22 cellular contexts compared by ENCODE assay signal in the genomic region with DNA sequence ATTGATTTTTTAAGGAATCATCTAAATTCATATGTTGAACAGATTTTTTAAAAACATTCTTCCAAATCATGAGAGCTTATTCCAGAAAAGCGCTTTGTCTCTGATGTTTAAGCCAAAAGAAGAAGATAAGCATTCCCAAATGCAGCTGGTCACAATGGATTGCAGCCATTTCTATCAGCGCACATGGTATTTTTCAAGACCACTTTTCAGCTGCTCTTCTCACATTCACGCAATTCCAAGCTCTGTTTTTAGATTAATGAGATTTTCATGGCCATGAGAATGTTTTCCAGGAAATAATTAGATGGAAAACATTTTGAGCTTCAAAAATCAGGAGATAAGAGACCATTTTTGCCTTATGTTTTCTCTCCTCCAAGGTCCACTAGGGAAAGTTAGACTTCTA. TPM values are rescaled to one million over a fixed set of nuclear protein-coding genes. Genes with fewer than 3 reads are reported as not detected.
DNase-seq lines count a peak whose midpoint lies in the region; ATAC-seq and TF ChIP-seq lines count a peak whose summit lies in the region.
"Had no signal": no experiment of that assay in that cellular context is flagged by ENCODE, and none has a peak within 500 bp of the region (broad histone marks: within the 10 kb centered on the region; RNA-seq: fewer than 3 reads in every experiment).

No MANE protein-coding gene starts in this region.

- peaks cover 27% of the 10 kb centered on the region for H3K4me1 Mint-ChIP-seq in brain
- peaks cover 13% of the 10 kb centered on the region for H3K4me1 Mint-ChIP-seq in mesothelial cell of epicardium
- H3K4me1 Mint-ChIP-seq in activated T-cell treated with anti-CD3 and anti-CD28 coated beads, Interleukin-2, amount 50 U/mL, for 24 hours (ENCODE audit: low read depth): no peaks in the 10 kb centered on the region

- DNase-seq in SK-N-SH: peak; percentile 44
- DNase-seq in mesothelial cell of epicardium (ENCODE audit: low spot score in 2 of 2, unreplicated experiment in 2 of 2): no peak
- DNase-seq in smooth muscle cell (lab: John Stamatoyannopoulos, UW; ENCODE audit: unreplicated experiment): no peak
- no peak for DNase-seq in activated T-cell treated with anti-CD3 and anti-CD28 coated beads, Interleukin-2, amount 50 U/mL, for 24 hours
- DNase-seq in superior temporal gyrus (ENCODE audit: extremely low spot score): no peak
- DNase-seq: C1 segment of cervical spinal cord; CD4-positive, alpha-beta memory T cell; COR-L47; DMS53; H7; KBM-7; MV-4-11; NCI-H1105 treated with DMSO at 0.1 percent for 48 hours; NCI-H146; NCI-H1930; NCI-H446; NCI-H524 treated with DMSO at 0.1 percent for 48 hours; NCI-H774; RPMI8226; SHP77 treated with DMSO at 0.1 percent for 48 hours had no signal

- peak overlapping the region in 1 of 2 experiments; percentile 56; a peak in 2 of 4 replicates for H3K27ac ChIP-seq in SK-N-SH (ENCODE audit: low read depth in 2 of 2, low read length in 1 of 2)
- H3K27ac ChIP-seq in smooth muscle cell (ENCODE audit: low read depth): no peak overlapping the region

- no peak overlapping the region for H3K4me3 Mint-ChIP-seq in brain
- no peak overlapping the region for H3K4me3 Mint-ChIP-seq in mesothelial cell of epicardium
- no peak overlapping the region for H3K4me3 Mint-ChIP-seq in activated T-cell treated with anti-CD3 and anti-CD28 coated beads, Interleukin-2, amount 50 U/mL, for 24 hours
- H3K4me3 Mint-ChIP-seq: CD4-positive, alpha-beta memory T cell had no signal

- H3K36me3 Mint-ChIP-seq in brain (peaks cover 19% of the 10 kb centered on the region), mesothelial cell of epicardium (peaks cover 5% of the 10 kb centered on the region)
- no peaks in the 10 kb centered on the region for H3K36me3 Mint-ChIP-seq in activated T-cell treated with anti-CD3 and anti-CD28 coated beads, Interleukin-2, amount 50 U/mL, for 24 hours (ENCODE audit: low read depth)

- H3K27ac Mint-ChIP-seq in brain (peak overlapping the region in 4 of 5 experiments; percentile 37 to 85 (median 75)), mesothelial cell of epicardium (peak overlapping the region; percentile 79)
- no peak overlapping the region for H3K27ac Mint-ChIP-seq in activated T-cell treated with anti-CD3 and anti-CD28 coated beads, Interleukin-2, amount 50 U/mL, for 24 hours
- H3K27ac Mint-ChIP-seq: CD4-positive, alpha-beta memory T cell had no signal

- H3K27me3 ChIP-seq in SK-N-SH (ENCODE audit: insufficient read depth) (no peaks in the 10 kb centered on the region), smooth muscle cell (ENCODE audit: low read depth) (no peaks in the 10 kb centered on the region)

- CTCF ChIA-PET in SK-N-SH (lab: Yijun Ruan, JAX): interaction anchor here (1.3 kb wide), 1 partner anchor 29 kb away, joined by 8 read pairs; no protein-coding TSS in a partner anchor

- H3K4me3 ChIP-seq in SK-N-SH (ENCODE audit: low read depth in 2 of 2, low read length in 1 of 2) (no peak overlapping the region), smooth muscle cell (no peak overlapping the region)

- POLR2A ChIA-PET in SK-N-SH (lab: Yijun Ruan, JAX): interaction anchor here (1.1 to 1.2 kb wide), 2 partner anchors 9 to 37 kb away, joined by 4 to 5 read pairs; partner anchors contain the start of genes IMPACT and OSBPL1A

- H3K9me2 ChIP-seq in SK-N-SH: no peaks in the 10 kb centered on the region

- H3K27me3 Mint-ChIP-seq in brain: peaks cover 5% of the 10 kb centered on the region
- H3K27me3 Mint-ChIP-seq in mesothelial cell of epicardium (ENCODE audit: low read depth): no peaks in the 10 kb centered on the region
- no peaks in the 10 kb centered on the region for H3K27me3 Mint-ChIP-seq in activated T-cell treated with anti-CD3 and anti-CD28 coated beads, Interleukin-2, amount 50 U/mL, for 24 hours

- no peak overlapping the region for H3K4me2 ChIP-seq in SK-N-SH
- peak overlapping the region; percentile 1 for H3K4me2 ChIP-seq in smooth muscle cell

- peak in 1 of 2 experiments; percentile 36; a peak in 1 of 4 replicates for TF ChIP-seq EP300 in SK-N-SH (IDR thresholded peaks at IDR 0.05; ENCODE audit: borderline replicate concordance in 1 of 2, low read depth in 1 of 2, low read length in 1 of 2)

- 85% methylated on average over 3 of the region's 3 CpGs for WGBS in SK-N-SH (ENCODE audit: low lambda C conversion rate)
- WGBS in smooth muscle cell (ENCODE audit: low lambda C conversion rate): 63% methylated on average over 3 of the region's 3 CpGs

- no peak for TF ChIP-seq RAD21 in SK-N-SH (IDR thresholded peaks at IDR 0.05; ENCODE audit: low read length)

- H3K4me1 ChIP-seq in SK-N-SH (ENCODE audit: control insufficient read depth in 1 of 2, insufficient read depth in 2 of 2, low read depth in 1 of 2, low read length in 1 of 2): peaks cover 0 to 6% of the 10 kb centered on the region in 2 experiments; a peak in 2 of 4 replicates
- H3K4me1 ChIP-seq in smooth muscle cell (ENCODE audit: low read depth): no peaks in the 10 kb centered on the region

- H3K9ac ChIP-seq in SK-N-SH (no peak overlapping the region), smooth muscle cell (ENCODE audit: low read depth) (no peak overlapping the region)

- H3K36me3 ChIP-seq in SK-N-SH (replicated peaks in 1 of 2; ENCODE audit: control insufficient read depth in 1 of 2, insufficient read depth in 2 of 2, low read length in 1 of 2) (no peaks in the 10 kb centered on the region), smooth muscle cell (ENCODE audit: low read depth) (no peaks in the 10 kb centered on the region)

- TF ChIP-seq CTCF in SK-N-SH (IDR thresholded peaks at IDR 0.05) (no peak), brain (conservative IDR thresholded peaks at IDR 0.05) (no peak), mesothelial cell of epicardium (IDR thresholded peaks at IDR 0.05; ENCODE audit: unreplicated experiment) (no peak), smooth muscle cell (IDR thresholded peaks at IDR 0.05; ENCODE audit: borderline replicate concordance, insufficient read depth, poor library complexity, severe bottlenecking) (no peak)

- no peak for ATAC-seq in HG03521 (IDR thresholded peaks at IDR 0.05; ENCODE audit: unreplicated experiment)

- H3K9me3 Mint-ChIP-seq in brain (peaks cover 0 to 3% (median 0%) of the 10 kb centered on the region in 5 experiments), mesothelial cell of epicardium (no peaks in the 10 kb centered on the region)
- H3K9me3 Mint-ChIP-seq in activated T-cell treated with anti-CD3 and anti-CD28 coated beads, Interleukin-2, amount 50 U/mL, for 24 hours: no peaks in the 10 kb centered on the region
- H3K9me3 Mint-ChIP-seq: CD4-positive, alpha-beta memory T cell had no signal

- H2AFZ ChIP-seq in SK-N-SH (ENCODE audit: low read depth) (no peak overlapping the region), smooth muscle cell (ENCODE audit: low read depth) (no peak overlapping the region)

- H3K79me2 ChIP-seq in SK-N-SH (ENCODE audit: insufficient read depth): no peaks in the 10 kb centered on the region; the same call in 1 of the 2 replicates
- peaks cover 32% of the 10 kb centered on the region for H3K79me2 ChIP-seq in smooth muscle cell (ENCODE audit: low read depth)

- peaks cover 4% of the 10 kb centered on the region for H3F3A ChIP-seq in SK-N-SH (replicated peaks; ENCODE audit: insufficient read depth)
- no peaks in the 10 kb centered on the region for H3F3A ChIP-seq in smooth muscle cell (ENCODE audit: low read depth)

- H3K9me3 ChIP-seq in SK-N-SH (no peaks in the 10 kb centered on the region), smooth muscle cell (replicated peaks; ENCODE audit: low read depth) (no peaks in the 10 kb centered on the region)

- H4K20me1 ChIP-seq in SK-N-SH (ENCODE audit: insufficient read depth) (no peaks in the 10 kb centered on the region), smooth muscle cell (ENCODE audit: low read depth) (peaks cover 3% of the 10 kb centered on the region)

TF ChIP-seq in SK-N-SH, 30 proteins besides CTCF, POLR2A, EP300 and RAD21 (continues in another document):
- TF ChIP-seq GABPA (IDR thresholded peaks at IDR 0.05; ENCODE audit: low read depth) (no peak), TCF12 (IDR thresholded peaks at IDR 0.05) (no peak), YY1 (IDR thresholded peaks at IDR 0.05; ENCODE audit: low read depth) (no peak), POLR2AphosphoS5 (IDR thresholded peaks at IDR 0.05; ENCODE audit: low read depth, low read length) (no peak), MXI1 (IDR thresholded peaks at IDR 0.05; ENCODE audit: low read depth, low read length) (peak; percentile 39; the same call in 1 of the 2 replicates), PBX3 (IDR thresholded peaks at IDR 0.05) (no peak)

RNA-seq across cellular contexts. Expression of gene OSBPL1A, which starts 8.6 kb away (rescaled TPM):
- polyA plus RNA-seq in SK-N-SH (2012; rRNA removed) (21.3 and 26.1 TPM in 2 replicates), brain (ENCODE audit: insufficient read depth, low read depth, low replicate concordance) (47.2 TPM), smooth muscle cell (15.3 and 18.1 TPM in 2 replicates)
- 28.7 and 30.3 TPM in 2 replicates for polyA plus RNA-seq in SK-N-SH (2012; cell fraction: cytosol; rRNA removed)
- 11.5 and 21.5 TPM in 2 replicates for polyA plus RNA-seq in SK-N-SH (2012; cell fraction: nucleus; rRNA removed)
- total RNA-seq in mesothelial cell of epicardium (36.1 to 39.7 TPM (median 37.5 TPM) in 3 replicates), smooth muscle cell (23.4 and 29.4 TPM in 2 replicates)

RNA-seq across cellular contexts. Expression of gene IMPACT, which starts 37.5 kb away (rescaled TPM):
- 13.0 and 21.5 TPM in 2 replicates for polyA plus RNA-seq in SK-N-SH (2012; rRNA removed)
- polyA plus RNA-seq in SK-N-SH (2012; cell fraction: cytosol; rRNA removed): 25.2 and 33.6 TPM in 2 replicates
- polyA plus RNA-seq in SK-N-SH (2012; cell fraction: nucleus; rRNA removed): 9.2 and 15.6 TPM in 2 replicates
- 11.0 TPM for polyA plus RNA-seq in brain (ENCODE audit: insufficient read depth, low read depth, low replicate concordance)
- total RNA-seq in mesothelial cell of epicardium: 46.5 to 54.0 TPM (median 52.2 TPM) in 3 replicates
- 25.0 and 35.1 TPM in 2 replicates for total RNA-seq in smooth muscle cell
- 27.9 and 30.2 TPM in 2 replicates for polyA plus RNA-seq in smooth muscle cell
